In the genomic region with DNA sequence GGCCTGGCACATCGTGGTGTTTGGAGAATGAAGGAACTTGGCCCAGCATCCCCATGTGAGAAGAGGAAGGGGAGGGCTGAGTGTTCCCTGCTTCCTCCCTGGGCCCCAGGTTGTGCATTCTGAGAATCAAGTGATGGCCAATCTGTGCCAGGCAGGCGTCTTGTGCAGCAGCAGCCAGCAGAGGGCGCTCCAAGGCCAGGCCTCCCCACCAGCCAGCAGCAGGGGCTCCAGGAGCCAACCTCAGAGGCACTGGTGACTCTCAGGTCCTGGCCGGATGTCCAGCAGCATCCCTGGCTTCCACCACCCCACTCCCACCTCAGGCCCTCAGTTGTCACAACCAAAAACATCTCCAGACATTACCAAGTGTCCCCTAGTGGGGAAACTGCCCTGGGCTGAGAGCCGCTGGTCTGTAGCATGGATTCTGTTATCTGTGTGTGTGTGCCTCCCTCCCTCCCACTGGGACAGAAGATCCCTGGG, we compare ENCODE assay signal across 8 cellular contexts.
DNase-seq lines count a peak whose midpoint lies in the region; ATAC-seq and TF ChIP-seq lines count a peak whose summit lies in the region.

No MANE protein-coding gene starts in this region.

- WGBS in right cardiac atrium: 36% methylated on average over 5 of the region's 5 CpGs

- DNase-seq in DMS153 treated with DMSO at 0.1 percent for 48 hours (lab: John Stamatoyannopoulos, UW; ENCODE audit: unreplicated experiment) (peak; percentile 67), SW480 (ENCODE audit: low spot score) (peak; percentile 52), amniotic epithelial cell (ENCODE audit: low read depth) (peak; percentile 42), right cardiac atrium (peak; percentile 54 to 87 (median 76))
- peak; percentile 61 for DNase-seq in stimulated activated CD4-positive, alpha-beta T cell treated with anti-CD3 and anti-CD28 coated beads, Interleukin-12 subunit alpha, Interleukin-12 subunit beta, amount 100 ng/mL, for 4 hours

- H3K27ac ChIP-seq in right cardiac atrium (ENCODE audit: low read length): no peak overlapping the region

- peak; percentile 80 for TF ChIP-seq RAD21 in Ishikawa (IDR thresholded peaks at IDR 0.05; ENCODE audit: low read depth)

- no peaks in the 10 kb centered on the region for H3K4me1 ChIP-seq in right cardiac atrium (ENCODE audit: control insufficient read depth, insufficient read depth, low read length)

- no peaks in the 10 kb centered on the region for H3K9me3 ChIP-seq in right cardiac atrium (ENCODE audit: control insufficient read depth, low read length)

- no peak overlapping the region for H3K4me3 ChIP-seq in right cardiac atrium (ENCODE audit: low read length)

- no peaks in the 10 kb centered on the region for H3K27me3 ChIP-seq in right cardiac atrium (ENCODE audit: control insufficient read depth, insufficient read depth)

- intact Hi-C loops in right cardiac atrium (cut with DNase I): no loop called here

- ATAC-seq in right cardiac atrium: peak; percentile 41 to 67
- ATAC-seq in HG03039 (IDR thresholded peaks at IDR 0.05; ENCODE audit: unreplicated experiment): no peak
- no peak for ATAC-seq in HG03520 (IDR thresholded peaks at IDR 0.05; ENCODE audit: unreplicated experiment)

- TF ChIP-seq EP300 in Ishikawa (IDR thresholded peaks at IDR 0.05; ENCODE audit: borderline replicate concordance): no peak

TF ChIP-seq in Ishikawa, 13 proteins besides CTCF, POLR2A, EP300 and RAD21:
- TF ChIP-seq NFIC (IDR thresholded peaks at IDR 0.05) (no peak), REST (IDR thresholded peaks at IDR 0.05; ENCODE audit: low read depth) (no peak), YY1 (IDR thresholded peaks at IDR 0.05; ENCODE audit: low read depth) (no peak), CEBPB (IDR thresholded peaks at IDR 0.05) (no peak), EGR1 (IDR thresholded peaks at IDR 0.05) (no peak), ZBTB7A (IDR thresholded peaks at IDR 0.05; ENCODE audit: low read depth) (no peak), TAF1 (IDR thresholded peaks at IDR 0.05; ENCODE audit: low read depth) (no peak), TCF12 (IDR thresholded peaks at IDR 0.05; ENCODE audit: low read depth) (no peak), USF1 (IDR thresholded peaks at IDR 0.05) (no peak), FOXM1 (IDR thresholded peaks at IDR 0.05; ENCODE audit: borderline replicate concordance, low read depth) (no peak)

Comparison
In these comparisons a context has a peak if more than half of its experiments do, and no peak if none do; other contexts are left out.
1. ATAC-seq: peak in right cardiac atrium (2 of 2); none in HG03039 (single experiment) and HG03520 (single experiment).
2. Peak in every context shown above with its lines, with median percentiles within 50 percentile points of each other: DNase-seq.